Comparison of ENCODE assay signal across 2 cellular contexts in the genomic region with DNA sequence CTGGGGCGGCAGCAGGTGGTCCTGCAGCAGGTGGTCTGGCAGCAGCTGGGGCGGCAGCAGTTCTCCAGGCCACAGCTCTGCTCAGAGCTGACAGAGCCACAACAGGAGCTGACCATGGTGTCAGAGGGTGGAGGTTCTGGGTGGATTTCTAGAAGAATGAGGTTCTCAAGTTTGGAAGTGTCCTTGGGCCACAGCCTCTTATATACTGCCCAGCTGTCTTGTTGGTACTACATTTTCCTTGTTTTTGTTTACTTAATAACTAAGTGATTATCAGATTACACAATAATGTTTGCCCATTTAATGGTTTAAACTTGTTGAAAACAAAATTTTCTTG.
A peak's percentile ranks its signal among the peaks of the same experiment; 100 is the strongest.
TF ChIP-seq lines count a peak whose summit lies in the region.

Gene KRTAP4-5, minus strand, starts transcription at position 174 of the 334 bp plus-strand sequence. Its CDS starts 58 bp downstream, at position 116.

TF ChIP-seq in SK-N-SH, 30 proteins besides CTCF, POLR2A, EP300 and RAD21:
- TF ChIP-seq, protein P1, sequence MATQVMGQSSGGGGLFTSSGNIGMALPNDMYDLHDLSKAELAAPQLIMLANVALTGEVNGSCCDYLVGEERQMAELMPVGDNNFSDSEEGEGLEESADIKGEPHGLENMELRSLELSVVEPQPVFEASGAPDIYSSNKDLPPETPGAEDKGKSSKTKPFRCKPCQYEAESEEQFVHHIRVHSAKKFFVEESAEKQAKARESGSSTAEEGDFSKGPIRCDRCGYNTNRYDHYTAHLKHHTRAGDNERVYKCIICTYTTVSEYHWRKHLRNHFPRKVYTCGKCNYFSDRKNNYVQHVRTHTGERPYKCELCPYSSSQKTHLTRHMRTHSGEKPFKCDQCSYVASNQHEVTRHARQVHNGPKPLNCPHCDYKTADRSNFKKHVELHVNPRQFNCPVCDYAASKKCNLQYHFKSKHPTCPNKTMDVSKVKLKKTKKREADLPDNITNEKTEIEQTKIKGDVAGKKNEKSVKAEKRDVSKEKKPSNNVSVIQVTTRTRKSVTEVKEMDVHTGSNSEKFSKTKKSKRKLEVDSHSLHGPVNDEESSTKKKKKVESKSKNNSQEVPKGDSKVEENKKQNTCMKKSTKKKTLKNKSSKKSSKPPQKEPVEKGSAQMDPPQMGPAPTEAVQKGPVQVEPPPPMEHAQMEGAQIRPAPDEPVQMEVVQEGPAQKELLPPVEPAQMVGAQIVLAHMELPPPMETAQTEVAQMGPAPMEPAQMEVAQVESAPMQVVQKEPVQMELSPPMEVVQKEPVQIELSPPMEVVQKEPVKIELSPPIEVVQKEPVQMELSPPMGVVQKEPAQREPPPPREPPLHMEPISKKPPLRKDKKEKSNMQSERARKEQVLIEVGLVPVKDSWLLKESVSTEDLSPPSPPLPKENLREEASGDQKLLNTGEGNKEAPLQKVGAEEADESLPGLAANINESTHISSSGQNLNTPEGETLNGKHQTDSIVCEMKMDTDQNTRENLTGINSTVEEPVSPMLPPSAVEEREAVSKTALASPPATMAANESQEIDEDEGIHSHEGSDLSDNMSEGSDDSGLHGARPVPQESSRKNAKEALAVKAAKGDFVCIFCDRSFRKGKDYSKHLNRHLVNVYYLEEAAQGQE (IDR thresholded peaks at IDR 0.05; ENCODE audit: low read depth, low read length): peak; percentile 45; the same call in 1 of the 2 replicates
- no peak for TF ChIP-seq RFX5 (IDR thresholded peaks at IDR 0.05; ENCODE audit: low read length)

TF ChIP-seq in SK-N-SH treated with all-trans-retinoic acid at 6 μM for 48 hours, 23 proteins besides CTCF, POLR2A, EP300 and RAD21 (continued from another document):
- no peak for TF ChIP-seq CREB5 (CRISPR knock-in tag; IDR thresholded peaks at IDR 0.05; ENCODE audit: low read depth)
- TF ChIP-seq TOX (CRISPR knock-in tag; IDR thresholded peaks at IDR 0.05; ENCODE audit: borderline replicate concordance): no peak
- no peak for TF ChIP-seq PPARA (CRISPR knock-in tag; IDR thresholded peaks at IDR 0.05; ENCODE audit: borderline replicate concordance)
- no peak for TF ChIP-seq ESRRG (CRISPR knock-in tag; IDR thresholded peaks at IDR 0.05)
- TF ChIP-seq, protein P2, sequence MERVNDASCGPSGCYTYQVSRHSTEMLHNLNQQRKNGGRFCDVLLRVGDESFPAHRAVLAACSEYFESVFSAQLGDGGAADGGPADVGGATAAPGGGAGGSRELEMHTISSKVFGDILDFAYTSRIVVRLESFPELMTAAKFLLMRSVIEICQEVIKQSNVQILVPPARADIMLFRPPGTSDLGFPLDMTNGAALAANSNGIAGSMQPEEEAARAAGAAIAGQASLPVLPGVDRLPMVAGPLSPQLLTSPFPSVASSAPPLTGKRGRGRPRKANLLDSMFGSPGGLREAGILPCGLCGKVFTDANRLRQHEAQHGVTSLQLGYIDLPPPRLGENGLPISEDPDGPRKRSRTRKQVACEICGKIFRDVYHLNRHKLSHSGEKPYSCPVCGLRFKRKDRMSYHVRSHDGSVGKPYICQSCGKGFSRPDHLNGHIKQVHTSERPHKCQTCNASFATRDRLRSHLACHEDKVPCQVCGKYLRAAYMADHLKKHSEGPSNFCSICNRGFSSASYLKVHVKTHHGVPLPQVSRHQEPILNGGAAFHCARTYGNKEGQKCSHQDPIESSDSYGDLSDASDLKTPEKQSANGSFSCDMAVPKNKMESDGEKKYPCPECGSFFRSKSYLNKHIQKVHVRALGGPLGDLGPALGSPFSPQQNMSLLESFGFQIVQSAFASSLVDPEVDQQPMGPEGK (CRISPR knock-in tag; IDR thresholded peaks at IDR 0.05; ENCODE audit: borderline replicate concordance): no peak
- no peak for TF ChIP-seq ZC3H10 (CRISPR knock-in tag; IDR thresholded peaks at IDR 0.05)
- TF ChIP-seq, protein P3, sequence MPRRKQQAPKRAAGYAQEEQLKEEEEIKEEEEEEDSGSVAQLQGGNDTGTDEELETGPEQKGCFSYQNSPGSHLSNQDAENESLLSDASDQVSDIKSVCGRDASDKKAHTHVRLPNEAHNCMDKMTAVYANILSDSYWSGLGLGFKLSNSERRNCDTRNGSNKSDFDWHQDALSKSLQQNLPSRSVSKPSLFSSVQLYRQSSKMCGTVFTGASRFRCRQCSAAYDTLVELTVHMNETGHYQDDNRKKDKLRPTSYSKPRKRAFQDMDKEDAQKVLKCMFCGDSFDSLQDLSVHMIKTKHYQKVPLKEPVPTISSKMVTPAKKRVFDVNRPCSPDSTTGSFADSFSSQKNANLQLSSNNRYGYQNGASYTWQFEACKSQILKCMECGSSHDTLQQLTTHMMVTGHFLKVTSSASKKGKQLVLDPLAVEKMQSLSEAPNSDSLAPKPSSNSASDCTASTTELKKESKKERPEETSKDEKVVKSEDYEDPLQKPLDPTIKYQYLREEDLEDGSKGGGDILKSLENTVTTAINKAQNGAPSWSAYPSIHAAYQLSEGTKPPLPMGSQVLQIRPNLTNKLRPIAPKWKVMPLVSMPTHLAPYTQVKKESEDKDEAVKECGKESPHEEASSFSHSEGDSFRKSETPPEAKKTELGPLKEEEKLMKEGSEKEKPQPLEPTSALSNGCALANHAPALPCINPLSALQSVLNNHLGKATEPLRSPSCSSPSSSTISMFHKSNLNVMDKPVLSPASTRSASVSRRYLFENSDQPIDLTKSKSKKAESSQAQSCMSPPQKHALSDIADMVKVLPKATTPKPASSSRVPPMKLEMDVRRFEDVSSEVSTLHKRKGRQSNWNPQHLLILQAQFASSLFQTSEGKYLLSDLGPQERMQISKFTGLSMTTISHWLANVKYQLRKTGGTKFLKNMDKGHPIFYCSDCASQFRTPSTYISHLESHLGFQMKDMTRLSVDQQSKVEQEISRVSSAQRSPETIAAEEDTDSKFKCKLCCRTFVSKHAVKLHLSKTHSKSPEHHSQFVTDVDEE (CRISPR knock-in tag; IDR thresholded peaks at IDR 0.05): no peak
- TF ChIP-seq OSR1 (CRISPR knock-in tag; IDR thresholded peaks at IDR 0.05): no peak
- no peak for TF ChIP-seq CSDC2 (CRISPR knock-in tag; IDR thresholded peaks at IDR 0.05)
- TF ChIP-seq ISL1 (CRISPR knock-in tag; IDR thresholded peaks at IDR 0.05): no peak
- TF ChIP-seq GLIS3 (CRISPR knock-in tag; IDR thresholded peaks at IDR 0.05): no peak
- no peak for TF ChIP-seq BACH2 (CRISPR knock-in tag; IDR thresholded peaks at IDR 0.05; ENCODE audit: borderline replicate concordance)
- TF ChIP-seq TCF4 (CRISPR knock-in tag; IDR thresholded peaks at IDR 0.05; ENCODE audit: borderline replicate concordance): no peak
- TF ChIP-seq RARB (CRISPR knock-in tag; IDR thresholded peaks at IDR 0.05): no peak
- no peak for TF ChIP-seq CSRNP3 (CRISPR knock-in tag; IDR thresholded peaks at IDR 0.05)
- TF ChIP-seq POU6F1 (CRISPR knock-in tag; IDR thresholded peaks at IDR 0.05; ENCODE audit: borderline replicate concordance, low read depth): no peak
- no peak for TF ChIP-seq ZNF565 (CRISPR knock-in tag; conservative IDR thresholded peaks at IDR 0.05; ENCODE audit: low read depth)
- TF ChIP-seq SNAI2 (CRISPR knock-in tag; IDR thresholded peaks at IDR 0.05): no peak
